In the genomic region with DNA sequence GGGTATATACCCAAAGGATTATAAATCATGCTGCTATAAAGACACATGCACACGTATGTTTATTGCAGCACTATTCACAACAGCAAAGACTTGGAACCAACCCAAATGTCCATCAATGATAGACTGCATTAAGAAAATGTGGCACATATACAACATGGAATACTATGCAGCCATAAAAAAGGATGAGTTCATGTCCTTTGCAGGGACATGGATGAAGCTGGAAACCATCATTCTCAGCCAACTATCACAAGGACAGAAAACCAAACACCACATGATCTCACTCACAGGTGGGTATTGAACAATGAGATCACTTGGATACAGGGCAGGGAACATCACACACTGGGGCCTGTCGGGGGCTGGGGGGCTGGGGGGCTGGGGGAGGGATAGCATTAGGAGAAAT, we compare ENCODE assay signal across 5 cellular contexts. TPM values are rescaled to one million over a fixed set of nuclear protein-coding genes. Genes with fewer than 3 reads are reported as not detected.
"Had no signal": no experiment of that assay in that cellular context is flagged by ENCODE, and none has a peak within 500 bp of the region (broad histone marks: within the 10 kb centered on the region; RNA-seq: fewer than 3 reads in every experiment).

No MANE protein-coding gene starts in this region.

RNA-seq across cellular contexts. Expression of a gene that starts 49.8 kb away (rescaled TPM):
- total RNA-seq: GM23248, GM23338, H1, H7, H9 had no signal
- polyA plus RNA-seq: GM23248, H1 had no signal
